In genomic region chr2:204535764-204536163, GRCh38 we compare ENCODE assay signal across 27 cellular contexts. TPM values are rescaled to one million over a fixed set of nuclear protein-coding genes. Genes with fewer than 3 reads are reported as not detected.
"Had no signal": no experiment of that assay in that cellular context is flagged by ENCODE, and none has a peak within 500 bp of the region (broad histone marks: within the 10 kb centered on the region; RNA-seq: fewer than 3 reads in every experiment).

No MANE protein-coding gene starts in this region.

- FAIRE-seq: RCC 7860 had no signal

- DNase-seq: activated B cell treated with CpG ODN at 0.5 μM for 24 hours; activated CD4-positive, alpha-beta memory T cell treated with anti-CD3 and anti-CD28 coated beads for 36 hours; activated CD4-positive, alpha-beta T cell treated with anti-CD3 and anti-CD28 coated beads for 4 hours; activated CD4-positive, alpha-beta T cell treated with anti-CD3 and anti-CD28 coated beads, Interleukin-2, amount 50 U/mL, for 1 hour; activated CD4-positive, CD25-positive, alpha-beta regulatory T cell treated with anti-CD3 and anti-CD28 coated beads, Interleukin-2, amount 50 U/mL, for 72 hours; activated CD8-positive, alpha-beta memory T cell treated with anti-CD3 and anti-CD28 coated beads, Interleukin-2, amount 50 U/mL, for 4 hours; activated gamma-delta T cell treated with Interleukin-2 at 50 U/mL for 16 hours; activated naive CD4-positive, alpha-beta T cell treated with anti-CD3 and anti-CD28 coated beads, Interleukin-2, amount 10 ng/mL, durations not matched to agents 7 days and 5 days; activated naive CD8-positive, alpha-beta T cell treated with anti-CD3 and anti-CD28 coated beads, Interleukin-2, amount 50 U/mL, for 24 hours; activated T-cell treated with anti-CD3 and anti-CD28 coated beads for 4 hours; activated T-cell treated with anti-CD3 and anti-CD28 coated beads, Interleukin-2, amount 50 U/mL, for 4 hours; anterior cingulate cortex; central memory CD4-positive, alpha-beta T cell; NCI-H1048; NCI-H1105 treated with DMSO at 0.1 percent for 48 hours; NCI-H1436; NCI-H1694; NCI-H1930; NCI-H2081 treated with DMSO at 0.1 percent for 48 hours; NCI-H226; NCI-H446 treated with DMSO at 0.1 percent for 48 hours; NCI-H524 treated with DMSO at 0.1 percent for 48 hours; Right ventricle myocardium superior; T-cell; T-helper 17 cell had no signal

- ATAC-seq: activated naive CD8-positive, alpha-beta T cell treated with anti-CD3 and anti-CD28 coated beads, Interleukin-2, amount 50 U/mL, for 24 hours; activated T-cell treated with anti-CD3 and anti-CD28 coated beads, Interleukin-2, amount 50 U/mL, for 4 hours; SK-N-SH treated with all-trans-retinoic acid at 6 μM for 48 hours; T-cell; T-helper 17 cell had no signal

RNA-seq across cellular contexts. Expression of gene PARD3B, which starts 9.5 kb away (rescaled TPM):
- total RNA-seq: activated B cell treated with CpG ODN at 0.5 μM for 24 hours had no signal
